9 cellular contexts compared by ENCODE assay signal in the genomic region with DNA sequence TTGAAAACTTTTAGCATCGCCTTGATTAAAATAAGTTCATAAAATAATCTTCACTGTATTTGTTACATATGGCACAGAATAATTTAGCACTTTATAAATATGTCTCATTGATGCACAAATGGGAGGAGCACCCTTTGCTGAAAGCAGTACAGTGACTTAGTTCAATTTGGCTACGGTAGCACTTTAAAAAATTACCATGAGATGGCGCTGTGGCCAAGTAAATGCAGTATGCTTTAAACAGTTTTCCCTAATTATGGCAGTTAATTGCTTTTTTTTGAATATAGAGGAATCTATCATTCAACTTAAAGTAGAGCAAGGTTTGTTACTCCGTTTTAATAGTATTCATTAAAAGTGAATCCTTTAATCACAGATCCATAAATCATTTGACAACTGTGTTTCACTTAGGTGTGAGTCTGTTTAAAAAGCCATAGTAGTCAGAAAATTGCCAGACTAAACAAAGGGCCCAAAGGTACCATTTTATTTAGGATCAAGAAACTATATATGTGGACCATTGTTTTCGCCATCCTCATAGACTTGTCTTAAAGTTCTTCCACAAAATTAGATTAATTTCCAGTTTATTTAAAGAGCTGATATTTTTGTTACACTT. TPM values are rescaled to one million over a fixed set of nuclear protein-coding genes. Genes with fewer than 3 reads are reported as not detected.
DNase-seq lines count a peak whose midpoint lies in the region; ATAC-seq and TF ChIP-seq lines count a peak whose summit lies in the region.
"Had no signal": no experiment of that assay in that cellular context is flagged by ENCODE, and none has a peak within 500 bp of the region (broad histone marks: within the 10 kb centered on the region; RNA-seq: fewer than 3 reads in every experiment).

No MANE protein-coding gene starts in this region.

- TF ChIP-seq CTCF in RWPE1 (conservative IDR thresholded peaks at IDR 0.05; ENCODE audit: low read depth) = peak; percentile 78
- peak; percentile 68 for TF ChIP-seq CTCF in colonic mucosa (IDR thresholded peaks at IDR 0.05)
- TF ChIP-seq CTCF in upper lobe of right lung (IDR thresholded peaks at IDR 0.05) = peak; percentile 86

- no peak overlapping the region for H3K4me3 Mint-ChIP-seq in activated T-cell treated with anti-CD3 and anti-CD28 coated beads, Interleukin-2, amount 50 U/mL, for 24 hours
- H3K4me3 Mint-ChIP-seq: central memory CD8-positive, alpha-beta T cell had no signal

- H3K4ac ChIP-seq in mesendoderm (ENCODE audit: low read depth, low read length) = no peak overlapping the region

- H3K18ac ChIP-seq in mesendoderm (ENCODE audit: low read length) = no peak overlapping the region

- H2BK15ac ChIP-seq in mesendoderm (replicated peaks; ENCODE audit: low read depth) = no peak overlapping the region

- intact Hi-C loops in colonic mucosa (cut with DNase I) = loop anchor here (5.0 to 10.0 kb wide), 2 partner anchors 143 to 941 kb away; no protein-coding TSS in a partner anchor
- intact Hi-C loops in upper lobe of right lung (cut with DNase I) = no loop called here

- no peak overlapping the region for H2BK5ac ChIP-seq in mesendoderm (ENCODE audit: low read length)

- POLR2A ChIA-PET in RWPE1 (lab: Yijun Ruan, JAX; ENCODE audit: low non-redundant PET) = no interaction called here

- no peaks in the 10 kb centered on the region for H3K9me3 Mint-ChIP-seq in activated T-cell treated with anti-CD3 and anti-CD28 coated beads, Interleukin-2, amount 50 U/mL, for 24 hours
- H3K9me3 Mint-ChIP-seq: central memory CD8-positive, alpha-beta T cell had no signal

- CTCF ChIA-PET in RWPE1 (lab: Yijun Ruan, JAX) = interaction anchor here (0.7 to 1.0 kb wide), 2 partner anchors 130 to 609 kb away, joined by 3 read pairs; no protein-coding TSS in a partner anchor

- H3K27me3 Mint-ChIP-seq in activated T-cell treated with anti-CD3 and anti-CD28 coated beads, Interleukin-2, amount 50 U/mL, for 24 hours = no peaks in the 10 kb centered on the region

- no peaks in the 10 kb centered on the region for H3K79me2 ChIP-seq in mesendoderm (ENCODE audit: control insufficient read depth, insufficient read depth, low read length)

- no peaks in the 10 kb centered on the region for H3K36me3 Mint-ChIP-seq in activated T-cell treated with anti-CD3 and anti-CD28 coated beads, Interleukin-2, amount 50 U/mL, for 24 hours (ENCODE audit: low read depth)

- no peak overlapping the region for H3K56ac ChIP-seq in mesendoderm (ENCODE audit: low read length)

- H3K4me1 Mint-ChIP-seq in activated T-cell treated with anti-CD3 and anti-CD28 coated beads, Interleukin-2, amount 50 U/mL, for 24 hours (ENCODE audit: low read depth) = no peaks in the 10 kb centered on the region
- H3K4me1 Mint-ChIP-seq: central memory CD8-positive, alpha-beta T cell had no signal

- H3K4me1 ChIP-seq in colonic mucosa (no peaks in the 10 kb centered on the region), mesendoderm (ENCODE audit: control insufficient read depth, low read depth, low read length) (no peaks in the 10 kb centered on the region), upper lobe of right lung (no peaks in the 10 kb centered on the region)

- H3K9me3 ChIP-seq in colonic mucosa (no peaks in the 10 kb centered on the region), upper lobe of right lung (no peaks in the 10 kb centered on the region)

- H3K9ac ChIP-seq in colonic mucosa (ENCODE audit: low read depth in 2 of 2, low read length in 2 of 2) (no peak overlapping the region), mesendoderm (ENCODE audit: low read length) (no peak overlapping the region)

- no CpG with 5 or more reads among the region's 5 CpGs for whole genome bisulfite sequencing in mesendoderm (ENCODE audit: extremely low coverage, insufficient coverage, low lambda C conversion rate)

- no peak overlapping the region for H3K27ac Mint-ChIP-seq in activated T-cell treated with anti-CD3 and anti-CD28 coated beads, Interleukin-2, amount 50 U/mL, for 24 hours

- ATAC-seq in upper lobe of right lung (peak; percentile 74), GM19455 (IDR thresholded peaks at IDR 0.05; ENCODE audit: unreplicated experiment) (no peak)

- H3K27ac ChIP-seq in RWPE1 (no peak overlapping the region), colonic mucosa (no peak overlapping the region), mesendoderm (ENCODE audit: low read depth, low read length) (no peak overlapping the region), upper lobe of right lung (no peak overlapping the region)

- no peaks in the 10 kb centered on the region for H3K36me3 ChIP-seq in colonic mucosa
- no peaks in the 10 kb centered on the region for H3K36me3 ChIP-seq in mesendoderm (ENCODE audit: control insufficient read depth, insufficient read depth, low read length)
- H3K36me3 ChIP-seq in upper lobe of right lung = no peaks in the 10 kb centered on the region

- no peak overlapping the region for H3K4me3 ChIP-seq in colonic mucosa
- H3K4me3 ChIP-seq in mesendoderm (ENCODE audit: low read length) = no peak overlapping the region
- H3K4me3 ChIP-seq in upper lobe of right lung = no peak overlapping the region

- H3K27me3 ChIP-seq in colonic mucosa = no peaks in the 10 kb centered on the region
- no peaks in the 10 kb centered on the region for H3K27me3 ChIP-seq in mesendoderm (ENCODE audit: insufficient read depth, low read length, poor library complexity)
- H3K27me3 ChIP-seq in upper lobe of right lung = no peaks in the 10 kb centered on the region

- peak; percentile 9 for DNase-seq in activated T-cell treated with anti-CD3 and anti-CD28 coated beads for 4 hours
- no peak for DNase-seq in activated T-cell treated with anti-CD3 and anti-CD28 coated beads, Interleukin-2, amount 50 U/mL, for 24 hours
- DNase-seq in HUDEP-2 (lab: John Stamatoyannopoulos, UW; ENCODE audit: unreplicated experiment in 76 of 76) = peak in 39 of 76 experiments; percentile 0 to 59 (median 17)
- DNase-seq in RWPE1 (ENCODE audit: low spot score) = peak; percentile 34
- DNase-seq in colonic mucosa = peak; percentile 48
- peak; percentile 45 for DNase-seq in mesendoderm
- no peak for DNase-seq in upper lobe of right lung

- H3K4me2 ChIP-seq in mesendoderm (ENCODE audit: low read length) = no peak overlapping the region

- no peak overlapping the region for H2BK120ac ChIP-seq in mesendoderm (ENCODE audit: low read depth, low read length)

- H3K79me1 ChIP-seq in mesendoderm (ENCODE audit: low read length) = no peaks in the 10 kb centered on the region

- no peak overlapping the region for H4K5ac ChIP-seq in mesendoderm (ENCODE audit: low read length)

- no peak overlapping the region for H3K23ac ChIP-seq in mesendoderm (ENCODE audit: low read length)

- H2AK5ac ChIP-seq in mesendoderm (ENCODE audit: low read length) = no peak overlapping the region

- no peak overlapping the region for H4K8ac ChIP-seq in mesendoderm (ENCODE audit: low read depth, low read length)

RNA-seq across cellular contexts. Expression of a gene that starts 34.7 kb away (rescaled TPM):
- total RNA-seq in colonic mucosa = 100 to 1,000 TPM; 100 to 122 TPM
- 64.6 TPM for polyA plus RNA-seq in mesendoderm (2013, experiment 1 of 2)
- 65.2 TPM for polyA plus RNA-seq in mesendoderm (2013, experiment 2 of 2)
- total RNA-seq in upper lobe of right lung = 88.4 TPM

Comparison
In these comparisons a context has a peak if more than half of its experiments do, and no peak if none do; other contexts are left out.
1. DNase-seq: peak in activated T-cell treated with anti-CD3 and anti-CD28 coated beads for 4 hours (single experiment), HUDEP-2 (39 of 76), RWPE1 (single experiment), colonic mucosa (single experiment) and mesendoderm (single experiment); none in activated T-cell treated with anti-CD3 and anti-CD28 coated beads, Interleukin-2, amount 50 U/mL, for 24 hours (single experiment) and upper lobe of right lung (single experiment).
2. Peak in every context shown above with its lines, with median percentiles within 50 percentile points of each other: CTCF ChIP-seq.